29 cellular contexts compared by ENCODE assay signal in genomic region chr3:96836153-96836915, GRCh38. TPM values are rescaled to one million over a fixed set of nuclear protein-coding genes. Genes with fewer than 3 reads are reported as not detected.
"Had no signal": no experiment of that assay in that cellular context is flagged by ENCODE, and none has a peak within 500 bp of the region (broad histone marks: within the 10 kb centered on the region; RNA-seq: fewer than 3 reads in every experiment).

No MANE protein-coding gene starts in this region.

- H3K4me1 ChIP-seq: gastroesophageal sphincter, heart left ventricle, left lung, lower lobe of right lung had no signal

- H3K27ac ChIP-seq: coronary artery, dorsolateral prefrontal cortex, epithelial cell of prostate, esophagus squamous epithelium, gastroesophageal sphincter, heart left ventricle, left lung, lower lobe of right lung had no signal

- H3K27me3 ChIP-seq: dorsolateral prefrontal cortex, esophagus squamous epithelium, gastroesophageal sphincter, heart left ventricle, left lung had no signal

- ATAC-seq: effector memory CD8-positive, alpha-beta T cell; esophagus mucosa; gastroesophageal sphincter; heart left ventricle; left cardiac atrium; left lung; left ventricle myocardium superior; lower lobe of right lung; mucosa of descending colon had no signal

- H3K4me3 ChIP-seq: coronary artery, dorsolateral prefrontal cortex, esophagus squamous epithelium, gastroesophageal sphincter, heart left ventricle, left lung, lower lobe of right lung, mucosa of descending colon had no signal

- H3K9me3 ChIP-seq: esophagus squamous epithelium, gastroesophageal sphincter, heart left ventricle, left lung, lower lobe of right lung, mucosa of descending colon had no signal

- H3K36me3 ChIP-seq: esophagus squamous epithelium, gastroesophageal sphincter, heart left ventricle, left lung, lower lobe of right lung had no signal

- DNase-seq: dermis blood vessel endothelial cell; dorsolateral prefrontal cortex; effector CD4-positive, alpha-beta T cell; effector memory CD8-positive, alpha-beta T cell; endodermal cell; erythroblast; esophagus squamous epithelium; foreskin fibroblast; heart left ventricle; hippocampal formation; left cardiac atrium; left lung; left ventricle myocardium superior; lower lobe of right lung; mesenchymal stem cell; mucosa of descending colon; naive B cell had no signal

- FAIRE-seq: colon, endometrium, frontal cortex, islet of Langerhans, keratinocyte had no signal

RNA-seq across cellular contexts. Expression of gene EPHA6, which starts 21.9 kb away (rescaled TPM):
- total RNA-seq: kidney epithelial cell, lung microvascular endothelial cell, myocyte had no signal
- polyA plus RNA-seq: heart left ventricle, keratinocyte had no signal
